In the genomic region with DNA sequence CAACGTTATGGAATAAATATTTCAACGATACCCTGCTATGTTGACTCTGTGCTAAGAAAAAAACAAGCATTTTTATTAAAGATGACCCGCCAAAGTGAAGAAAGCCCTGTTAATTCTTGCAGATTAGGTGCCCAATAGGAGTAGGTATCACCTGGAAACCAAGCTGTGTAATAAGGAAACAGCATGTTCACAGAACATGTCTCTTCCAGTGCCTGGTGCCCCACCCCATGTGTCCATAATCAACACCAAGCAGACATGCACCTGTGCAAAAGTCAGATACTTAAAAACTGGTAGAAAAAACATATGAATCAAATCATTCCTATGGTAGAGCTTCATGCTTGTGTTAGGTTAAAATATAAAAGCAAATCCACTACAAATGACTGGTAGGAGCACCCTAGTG, we compare ENCODE assay signal across 22 cellular contexts.
A peak's percentile ranks its signal among the peaks of the same experiment; 100 is the strongest.
DNase-seq lines count a peak whose midpoint lies in the region; ATAC-seq lines count a peak whose summit lies in the region.
"Had no signal": no experiment of that assay in that cellular context is flagged by ENCODE, and none has a peak within 500 bp of the region (broad histone marks: within the 10 kb centered on the region; RNA-seq: fewer than 3 reads in every experiment).

No MANE protein-coding gene starts in this region.

- no peak overlapping the region for H3K27ac Mint-ChIP-seq in stimulated activated naive CD8-positive, alpha-beta T cell treated with anti-CD3 and anti-CD28 coated beads, Interleukin-15, amount 100 ng/mL, for 72 hours
- no peak overlapping the region for H3K27ac Mint-ChIP-seq in T-helper 2 cell treated with Interferon-gamma antibody and Interleukin-4, amounts not matched to agents 5 μg/mL and 100 μg/mL, for 36 hours
- H3K27ac Mint-ChIP-seq: CD14-positive monocyte; CD4-positive, alpha-beta memory T cell; CD4-positive, CD25-positive, alpha-beta regulatory T cell had no signal

- intact Hi-C loops in left colon (cut with DNase I, micrococcal nuclease): no loop called here
- intact Hi-C loops in posterior vena cava (cut with DNase I): no loop called here

- H3K27me3 Mint-ChIP-seq in stimulated activated naive CD8-positive, alpha-beta T cell treated with anti-CD3 and anti-CD28 coated beads, Interleukin-15, amount 100 ng/mL, for 72 hours: peaks cover 19% of the 10 kb centered on the region
- H3K27me3 Mint-ChIP-seq in T-helper 2 cell treated with Interferon-gamma antibody and Interleukin-4, amounts not matched to agents 5 μg/mL and 100 μg/mL, for 36 hours (ENCODE audit: low read depth): no peaks in the 10 kb centered on the region
- H3K27me3 Mint-ChIP-seq: CD4-positive, CD25-positive, alpha-beta regulatory T cell had no signal

- no peaks in the 10 kb centered on the region for H3K4me1 Mint-ChIP-seq in stimulated activated naive CD8-positive, alpha-beta T cell treated with anti-CD3 and anti-CD28 coated beads, Interleukin-15, amount 100 ng/mL, for 72 hours
- H3K4me1 Mint-ChIP-seq in T-helper 2 cell treated with Interferon-gamma antibody and Interleukin-4, amounts not matched to agents 5 μg/mL and 100 μg/mL, for 36 hours (ENCODE audit: low read depth): no peaks in the 10 kb centered on the region
- H3K4me1 Mint-ChIP-seq: CD14-positive monocyte; CD4-positive, alpha-beta memory T cell; CD4-positive, CD25-positive, alpha-beta regulatory T cell; CD8-positive, alpha-beta memory T cell had no signal

- H3K4me3 Mint-ChIP-seq in stimulated activated naive CD8-positive, alpha-beta T cell treated with anti-CD3 and anti-CD28 coated beads, Interleukin-15, amount 100 ng/mL, for 72 hours: no peak overlapping the region
- no peak overlapping the region for H3K4me3 Mint-ChIP-seq in T-helper 2 cell treated with Interferon-gamma antibody and Interleukin-4, amounts not matched to agents 5 μg/mL and 100 μg/mL, for 36 hours
- H3K4me3 Mint-ChIP-seq: CD14-positive monocyte; CD4-positive, alpha-beta memory T cell; CD4-positive, CD25-positive, alpha-beta regulatory T cell; CD8-positive, alpha-beta memory T cell had no signal

- H3K9me3 Mint-ChIP-seq in stimulated activated naive CD8-positive, alpha-beta T cell treated with anti-CD3 and anti-CD28 coated beads, Interleukin-15, amount 100 ng/mL, for 72 hours: peaks cover 20 to 40% of the 10 kb centered on the region in 2 donors
- peaks cover 35% of the 10 kb centered on the region for H3K9me3 Mint-ChIP-seq in T-helper 2 cell treated with Interferon-gamma antibody and Interleukin-4, amounts not matched to agents 5 μg/mL and 100 μg/mL, for 36 hours

- no peaks in the 10 kb centered on the region for H3K36me3 Mint-ChIP-seq in T-helper 2 cell treated with Interferon-gamma antibody and Interleukin-4, amounts not matched to agents 5 μg/mL and 100 μg/mL, for 36 hours (ENCODE audit: low read depth)
- H3K36me3 Mint-ChIP-seq: CD14-positive monocyte; CD4-positive, alpha-beta memory T cell; CD4-positive, CD25-positive, alpha-beta regulatory T cell had no signal

- peak; percentile 95 for ATAC-seq in left colon
- ATAC-seq in stimulated activated naive CD8-positive, alpha-beta T cell treated with anti-CD3 and anti-CD28 coated beads, Interleukin-15, amount 100 ng/mL, for 72 hours: no peak
- ATAC-seq: GM12878 had no signal

- DNase-seq in left colon (peak in 1 of 2 donors; percentile 18), posterior vena cava (ENCODE audit: low spot score) (peak; percentile 20), hepatic stellate cell (ENCODE audit: low spot score) (no peak)
- no peak for DNase-seq in stimulated activated naive CD8-positive, alpha-beta T cell treated with anti-CD3 and anti-CD28 coated beads, Interleukin-15, amount 100 ng/mL, for 72 hours
- DNase-seq in T-helper 2 cell treated with Interferon-gamma antibody and Interleukin-4, amounts not matched to agents 5 μg/mL and 100 μg/mL, for 36 hours (ENCODE audit: low spot score): no peak
- DNase-seq: 8988T; ACHN; BE2C; C1 segment of cervical spinal cord; CD4-positive, alpha-beta memory T cell; CD4-positive, CD25-positive, alpha-beta regulatory T cell; CD8-positive, alpha-beta memory T cell; COR-L47; DMS 273 treated with DMSO at 0.1 percent for 48 hours; DMS153; DMS53; DMS79; DND-41; EL; GDM1 had no signal
